19 cellular contexts compared by ENCODE assay signal in the genomic region with DNA sequence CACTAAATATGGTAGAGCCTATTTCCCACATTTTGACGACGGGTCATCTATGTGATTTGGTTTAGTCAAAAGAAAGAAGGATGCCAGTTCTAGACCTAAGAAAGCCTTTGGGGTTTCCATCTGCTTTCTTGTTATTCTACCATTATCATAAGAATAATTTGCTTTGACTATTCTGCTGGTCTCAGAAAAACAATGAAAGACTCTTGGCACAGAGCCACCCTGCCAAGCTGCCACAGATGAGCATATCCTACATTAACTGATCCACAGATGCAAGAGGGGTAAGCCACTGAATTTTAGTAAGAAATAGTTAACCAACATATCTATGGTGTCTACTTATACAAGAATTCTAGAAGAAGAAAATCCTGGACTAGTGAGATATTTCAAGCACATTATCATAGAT.
"Had no signal": no experiment of that assay in that cellular context is flagged by ENCODE, and none has a peak within 500 bp of the region (broad histone marks: within the 10 kb centered on the region; RNA-seq: fewer than 3 reads in every experiment).

No MANE protein-coding gene starts in this region.

- ATAC-seq: gastroesophageal sphincter, heart right ventricle, upper lobe of right lung had no signal

- DNase-seq: activated CD4-positive, alpha-beta T cell treated with anti-CD3 and anti-CD28 coated beads for 1 hour; activated CD8-positive, alpha-beta memory T cell treated with anti-CD3 and anti-CD28 coated beads for 24 hours; activated CD8-positive, alpha-beta memory T cell treated with anti-CD3 and anti-CD28 coated beads, Interleukin-2, amount 50 U/mL, for 48 hours; activated gamma-delta T cell; activated T-cell treated with anti-CD3 and anti-CD28 coated beads, Interleukin-2, amount 50 U/mL, for 48 hours; cerebellar nuclear complex; effector CD8-positive, alpha-beta T cell; heart right ventricle; immature natural killer cell; kidney glomerular epithelial cell; left ventricle myocardium inferior; naive B cell; stimulated activated CD4-positive, alpha-beta T cell treated with anti-CD3 and anti-CD28 coated beads, Interleukin-12 subunit alpha, Interleukin-12 subunit beta, amount 100 ng/mL, for 4 hours; stimulated activated CD4-positive, alpha-beta T cell treated with anti-CD3 and anti-CD28 coated beads, Interleukin-1b, Interleukin-23, amount 100 ng/mL, for 48 hours; stimulated activated CD8-positive, alpha-beta memory T cell treated with anti-CD3 and anti-CD28 coated beads, Interleukin-4, amount 100 ng/mL, for 48 hours; stimulated activated naive CD4-positive, alpha-beta T cell; upper lobe of right lung; WERI-Rb-1 had no signal
